Comparison of ENCODE assay signal across 13 cellular contexts in genomic region chr3:85081191-85081895, GRCh38.
A peak's percentile ranks its signal among the peaks of the same experiment; 100 is the strongest.
DNase-seq lines count a peak whose midpoint lies in the region; ATAC-seq, FAIRE-seq and TF ChIP-seq lines count a peak whose summit lies in the region.
"Had no signal": no experiment of that assay in that cellular context is flagged by ENCODE, and none has a peak within 500 bp of the region (broad histone marks: within the 10 kb centered on the region; RNA-seq: fewer than 3 reads in every experiment).

No MANE protein-coding gene starts in this region.

- no peaks in the 10 kb centered on the region for H3K4me1 Mint-ChIP-seq in activated CD8-positive, alpha-beta T cell treated with anti-CD3 and anti-CD28 coated beads for 36 hours (ENCODE audit: low read depth)

- CTCF ChIA-PET in activated CD8-positive, alpha-beta T cell treated with anti-CD3 and anti-CD28 coated beads for 36 hours (lab: Charles Lee) = no interaction called here

- no peaks in the 10 kb centered on the region for H3K36me3 Mint-ChIP-seq in activated CD8-positive, alpha-beta T cell treated with anti-CD3 and anti-CD28 coated beads for 36 hours (ENCODE audit: low read depth)

- ATAC-seq in Right ventricle myocardium inferior (no peak), lung (ENCODE audit: insufficient read depth, low FRiP score) (peak; percentile 58), upper lobe of right lung (peak; percentile 39), HG03135 (IDR thresholded peaks at IDR 0.05; ENCODE audit: unreplicated experiment) (no peak)
- ATAC-seq in activated CD8-positive, alpha-beta T cell treated with anti-CD3 and anti-CD28 coated beads for 36 hours = no peak
- ATAC-seq: activated T-cell treated with anti-CD3 and anti-CD28 coated beads, Interleukin-2, amount 50 U/mL, for 4 hours; mucosa of descending colon had no signal

- no peaks in the 10 kb centered on the region for H3K27me3 Mint-ChIP-seq in activated CD8-positive, alpha-beta T cell treated with anti-CD3 and anti-CD28 coated beads for 36 hours

- no peak overlapping the region for H3K27ac Mint-ChIP-seq in activated CD8-positive, alpha-beta T cell treated with anti-CD3 and anti-CD28 coated beads for 36 hours

- H3K36me3 ChIP-seq in cardiac muscle cell (no peaks in the 10 kb centered on the region), bronchial epithelial cell (ENCODE audit: control insufficient read depth, insufficient read depth, low read length) (no peaks in the 10 kb centered on the region), lung (ENCODE audit: control insufficient read depth in 2 of 2, insufficient read depth in 2 of 2, low read length in 2 of 2) (no peaks in the 10 kb centered on the region), upper lobe of right lung (no peaks in the 10 kb centered on the region)
- H3K36me3 ChIP-seq: sigmoid colon, tibial artery had no signal

- POLR2A ChIA-PET in activated CD8-positive, alpha-beta T cell treated with anti-CD3 and anti-CD28 coated beads for 36 hours (lab: Charles Lee) = no interaction called here

- DNase-seq in cardiac muscle cell (ENCODE audit: low read depth in 1 of 2, low spot score in 1 of 2) (peak; percentile 34 to 39), Right ventricle myocardium inferior (ENCODE audit: missing footprints) (no peak), bronchial epithelial cell (ENCODE audit: low read depth) (peak; percentile 70), lung (ENCODE audit: low spot score) (no peak), upper lobe of right lung (no peak), NCI-H1092 (lab: John Stamatoyannopoulos, UW) (no peak)
- DNase-seq in activated CD8-positive, alpha-beta T cell treated with anti-CD3 and anti-CD28 coated beads for 36 hours = no peak
- DNase-seq: activated CD4-positive, CD25-positive, alpha-beta regulatory T cell; activated T-cell treated with anti-CD3 and anti-CD28 coated beads, Interleukin-2, amount 50 U/mL, for 4 hours; mucosa of descending colon; sigmoid colon; tibial artery had no signal

- H3K27ac ChIP-seq in cardiac muscle cell (no peak overlapping the region), lung (ENCODE audit: low read depth in 1 of 2, low read length in 1 of 2) (no peak overlapping the region), upper lobe of right lung (no peak overlapping the region)
- H3K27ac ChIP-seq: tibial artery had no signal

- intact Hi-C loops in Right ventricle myocardium inferior (cut with DNase I) = no loop called here
- intact Hi-C loops in upper lobe of right lung (cut with DNase I) = no loop called here
- intact Hi-C loops in activated CD8-positive, alpha-beta T cell treated with anti-CD3 and anti-CD28 coated beads for 36 hours (cut with micrococcal nuclease) = no loop called here

- 44 to 63% methylated on average over 8 of the region's 8 CpGs for WGBS in lung, 2 donors

- TF ChIP-seq CTCF in cardiac muscle cell (IDR thresholded peaks at IDR 0.05; ENCODE audit: low read depth, low read length) (no peak), bronchial epithelial cell (IDR thresholded peaks at IDR 0.05; ENCODE audit: insufficient read depth, low read length, severe bottlenecking) (no peak), lung (IDR thresholded peaks at IDR 0.05; ENCODE audit: control extremely low read depth, extremely low read depth) (no peak), upper lobe of right lung (IDR thresholded peaks at IDR 0.05) (no peak)
- no peak for TF ChIP-seq CTCF in activated CD8-positive, alpha-beta T cell treated with anti-CD3 and anti-CD28 coated beads for 36 hours (IDR thresholded peaks at IDR 0.05)

- H3K4me1 ChIP-seq in cardiac muscle cell (ENCODE audit: low read depth) = no peaks in the 10 kb centered on the region
- no peaks in the 10 kb centered on the region for H3K4me1 ChIP-seq in lung (ENCODE audit: control insufficient read depth in 2 of 2, insufficient read depth in 2 of 2, low read length in 2 of 2)
- no peaks in the 10 kb centered on the region for H3K4me1 ChIP-seq in upper lobe of right lung

- H3K4me3 Mint-ChIP-seq in activated CD8-positive, alpha-beta T cell treated with anti-CD3 and anti-CD28 coated beads for 36 hours = no peak overlapping the region
- H3K4me3 Mint-ChIP-seq: activated T-cell treated with anti-CD3 and anti-CD28 coated beads, Interleukin-2, amount 50 U/mL, for 4 hours had no signal

- H3K27me3 ChIP-seq in cardiac muscle cell (no peaks in the 10 kb centered on the region), bronchial epithelial cell (ENCODE audit: control insufficient read depth, insufficient read depth, low read length) (no peaks in the 10 kb centered on the region), lung (ENCODE audit: control insufficient read depth, insufficient read depth) (no peaks in the 10 kb centered on the region), upper lobe of right lung (no peaks in the 10 kb centered on the region)
- H3K27me3 ChIP-seq: sigmoid colon, tibial artery had no signal

- no peak for FAIRE-seq in bronchial epithelial cell (lab: Jason Lieb, UNC)

- H3K4me3 ChIP-seq in cardiac muscle cell = no peak overlapping the region
- no peak overlapping the region for H3K4me3 ChIP-seq in bronchial epithelial cell (ENCODE audit: low read depth, low read length)
- H3K4me3 ChIP-seq in lung = no peak overlapping the region
- H3K4me3 ChIP-seq in upper lobe of right lung = no peak overlapping the region
- H3K4me3 ChIP-seq: mucosa of descending colon, sigmoid colon, tibial artery had no signal

- no peaks in the 10 kb centered on the region for H3K9me3 Mint-ChIP-seq in activated CD8-positive, alpha-beta T cell treated with anti-CD3 and anti-CD28 coated beads for 36 hours

- H3K9me3 ChIP-seq in cardiac muscle cell (ENCODE audit: low read depth) = no peaks in the 10 kb centered on the region
- no peaks in the 10 kb centered on the region for H3K9me3 ChIP-seq in lung (ENCODE audit: control insufficient read depth in 2 of 2, insufficient read depth in 1 of 2, low read length in 1 of 2)
- no peaks in the 10 kb centered on the region for H3K9me3 ChIP-seq in upper lobe of right lung
- H3K9me3 ChIP-seq: mucosa of descending colon, sigmoid colon, tibial artery had no signal

Comparison
In these comparisons a context has a peak if more than half of its experiments do, and no peak if none do; other contexts are left out.
1. DNase-seq: peak in cardiac muscle cell (2 of 2) and bronchial epithelial cell (single experiment); none in Right ventricle myocardium inferior (single experiment), lung (single experiment), upper lobe of right lung (single experiment), activated CD8-positive, alpha-beta T cell treated with anti-CD3 and anti-CD28 coated beads for 36 hours (single experiment) and NCI-H1092 (single experiment).
2. ATAC-seq: peak in lung (single experiment) and upper lobe of right lung (single experiment); none in Right ventricle myocardium inferior (single experiment), activated CD8-positive, alpha-beta T cell treated with anti-CD3 and anti-CD28 coated beads for 36 hours (single experiment) and HG03135 (single experiment).